Comparison of ENCODE assay signal across 8 cellular contexts in the genomic region with DNA sequence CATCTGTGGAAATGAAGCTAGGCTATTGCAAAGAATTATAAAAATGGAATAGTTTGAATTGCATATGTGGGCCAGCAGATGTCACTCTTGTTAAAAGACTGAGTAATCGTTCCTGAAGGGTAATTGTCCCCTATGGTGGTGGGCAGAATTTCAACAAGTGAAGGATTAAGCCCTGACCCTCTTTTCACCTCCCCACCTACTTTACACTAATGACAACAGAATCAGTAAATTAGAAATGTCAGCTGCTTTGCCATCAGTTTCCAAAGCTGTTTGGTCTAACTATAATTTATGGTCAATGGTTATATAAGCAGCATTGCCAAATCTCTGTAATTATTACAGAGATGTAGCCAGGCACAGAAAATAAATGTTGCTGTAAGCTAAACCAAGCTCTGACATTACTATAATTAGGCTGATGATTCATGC.
A peak's percentile ranks its signal among the peaks of the same experiment; 100 is the strongest.
DNase-seq lines count a peak whose midpoint lies in the region; ATAC-seq, FAIRE-seq and TF ChIP-seq lines count a peak whose summit lies in the region.

No MANE protein-coding gene starts in this region.

- intact Hi-C loops in aorta (cut with DNase I): no loop called here

- ATAC-seq in GM21526 (IDR thresholded peaks at IDR 0.05; ENCODE audit: low FRiP score, unreplicated experiment) (peak; percentile 78), RWPE2 (ENCODE audit: low read depth) (no peak), aorta (ENCODE audit: low FRiP score) (no peak)
- no peak for ATAC-seq in activated CD4-positive, CD25-positive, alpha-beta regulatory T cell treated with anti-CD3 and anti-CD28 coated beads, Interleukin-2, amount 50 U/mL, for 24 hours

- no peak overlapping the region for H3K4me3 ChIP-seq in MM.1S (ENCODE audit: low read length)
- H3K4me3 ChIP-seq in RWPE2 (ENCODE audit: severe bottlenecking): no peak overlapping the region
- H3K4me3 ChIP-seq in aorta (ENCODE audit: low read length in 2 of 2): no peak overlapping the region

- H4K20me1 ChIP-seq in MM.1S (ENCODE audit: insufficient read depth, low read length): no peaks in the 10 kb centered on the region

- H3K9ac ChIP-seq in MM.1S (ENCODE audit: low read length): no peak overlapping the region

- H3K27ac ChIP-seq in MM.1S (ENCODE audit: low read length): no peak overlapping the region
- H3K27ac ChIP-seq in RWPE2 (ENCODE audit: poor library complexity, severe bottlenecking): no peak overlapping the region
- H3K27ac ChIP-seq in aorta (ENCODE audit: low read depth in 1 of 2, low read length in 2 of 2): no peak overlapping the region

- FAIRE-seq in D721Med (lab: Jason Lieb, UNC): peak; percentile 84

- DNase-seq in D721Med (ENCODE audit: insufficient read length, low spot score): no peak
- DNase-seq in MM.1S: no peak
- DNase-seq in RWPE2 (ENCODE audit: low spot score): no peak
- peak; percentile 65 for DNase-seq in left kidney (ENCODE audit: low read depth, low spot score)
- DNase-seq in stimulated activated CD4-positive, alpha-beta T cell treated with anti-CD3 and anti-CD28 coated beads, Interleukin-2, amount 100 ng/mL, for 24 hours: no peak
- no peak for DNase-seq in aorta

- no peaks in the 10 kb centered on the region for H3F3A ChIP-seq in MM.1S (ENCODE audit: insufficient read depth, low read length)

- H3K4me2 ChIP-seq in MM.1S (ENCODE audit: low read depth, low read length): no peak overlapping the region

- H3K9me2 ChIP-seq in MM.1S (replicated peaks; ENCODE audit: insufficient read depth, low read length): no peaks in the 10 kb centered on the region

- H3K27me3 ChIP-seq in MM.1S (replicated peaks; ENCODE audit: insufficient read depth, low read length) (no peaks in the 10 kb centered on the region), RWPE2 (ENCODE audit: insufficient read depth, poor library complexity, severe bottlenecking) (no peaks in the 10 kb centered on the region), aorta (ENCODE audit: control insufficient read depth in 1 of 2, insufficient read depth in 2 of 2, low read length in 1 of 2) (no peaks in the 10 kb centered on the region)

- H3K4me1 ChIP-seq in MM.1S (ENCODE audit: low read length) (no peaks in the 10 kb centered on the region), RWPE2 (ENCODE audit: insufficient read depth, poor library complexity, severe bottlenecking) (no peaks in the 10 kb centered on the region), aorta (ENCODE audit: control insufficient read depth in 1 of 2, insufficient read depth in 2 of 2, low read length in 2 of 2) (no peaks in the 10 kb centered on the region)

- 0 to 1% methylated on average over 1 of the region's 1 CpG for WGBS in aorta, 2 donors

- TF ChIP-seq CTCF in D721Med (IDR thresholded peaks at IDR 0.05; ENCODE audit: insufficient read depth, missing control alignments): peak; percentile 61
- peak; percentile 44 for TF ChIP-seq CTCF in MM.1S (IDR thresholded peaks at IDR 0.05; ENCODE audit: low read length)
- peak; percentile 79 for TF ChIP-seq CTCF in RWPE2 (IDR thresholded peaks at IDR 0.05; ENCODE audit: poor library complexity, severe bottlenecking)

- H3K36me3 ChIP-seq in MM.1S (replicated peaks; ENCODE audit: insufficient read depth, low read length) (no peaks in the 10 kb centered on the region), RWPE2 (ENCODE audit: low read depth) (no peaks in the 10 kb centered on the region), aorta (ENCODE audit: control insufficient read depth in 1 of 2, insufficient read depth in 2 of 2, low read length in 1 of 2) (no peaks in the 10 kb centered on the region)

- H3K79me2 ChIP-seq in MM.1S (ENCODE audit: low read length): no peaks in the 10 kb centered on the region

- no peaks in the 10 kb centered on the region for H3K9me3 ChIP-seq in MM.1S (replicated peaks; ENCODE audit: insufficient read depth, low read length)
- H3K9me3 ChIP-seq in RWPE2 (ENCODE audit: severe bottlenecking): no peaks in the 10 kb centered on the region
- no peaks in the 10 kb centered on the region for H3K9me3 ChIP-seq in aorta (ENCODE audit: control insufficient read depth, low read length)

- no peak overlapping the region for H2AFZ ChIP-seq in MM.1S (ENCODE audit: low read length)
